26 cellular contexts compared by ENCODE assay signal in genomic region chr19:40513741-40514315, GRCh38.
"Had no signal": no experiment of that assay in that cellular context is flagged by ENCODE, and none has a peak within 500 bp of the region (broad histone marks: within the 10 kb centered on the region; RNA-seq: fewer than 3 reads in every experiment).

No MANE protein-coding gene starts in this region.

- H3K4me3 Mint-ChIP-seq: activated naive CD8-positive, alpha-beta T cell treated with anti-CD3 and anti-CD28 coated beads, Interleukin-2, amount 10 ng/mL, durations not matched to agents 7 days and 5 days; activated T-helper 1 cell treated with anti-CD3 and anti-CD28 coated beads, Interleukin-12 subunit alpha, Interleukin-12 subunit beta, Interleukin-2, Interleukin-4 antibody, amounts not matched to agents 30 ng/mL and 10 ng/mL and 1 ng/mL, durations not matched to agents 14 hours and 24 hours and 36 hours; central memory CD8-positive, alpha-beta T cell; dendritic cell treated with granulocyte-macrophage colony-stimulating factor and Interleukin-4, amounts not matched to agents 40 ng/mL and 50 ng/mL, for 4 days; endodermal cell; natural killer cell had no signal

- H3K4me1 Mint-ChIP-seq: central memory CD8-positive, alpha-beta T cell; endodermal cell; natural killer cell had no signal

- H3K4me1 ChIP-seq: foreskin keratinocyte, lower lobe of right lung, pancreas had no signal

- H3K36me3 Mint-ChIP-seq: activated naive CD8-positive, alpha-beta T cell treated with anti-CD3 and anti-CD28 coated beads, Interleukin-2, amount 10 ng/mL, durations not matched to agents 7 days and 5 days; natural killer cell had no signal

- H3K9me3 ChIP-seq: esophagus muscularis mucosa, lower lobe of right lung, pancreas, prostate gland, thoracic aorta had no signal

- H3K27ac Mint-ChIP-seq: activated naive CD8-positive, alpha-beta T cell treated with anti-CD3 and anti-CD28 coated beads, Interleukin-2, amount 10 ng/mL, durations not matched to agents 7 days and 5 days; activated T-helper 1 cell treated with anti-CD3 and anti-CD28 coated beads, Interleukin-12 subunit alpha, Interleukin-12 subunit beta, Interleukin-2, Interleukin-4 antibody, amounts not matched to agents 30 ng/mL and 10 ng/mL and 1 ng/mL, durations not matched to agents 14 hours and 24 hours and 36 hours; dendritic cell treated with granulocyte-macrophage colony-stimulating factor and Interleukin-4, amounts not matched to agents 40 ng/mL and 50 ng/mL, for 4 days; endodermal cell; natural killer cell had no signal

- H3K4me3 ChIP-seq: lower lobe of right lung, thoracic aorta had no signal

- H3K27ac ChIP-seq: esophagus muscularis mucosa, foreskin keratinocyte, lower lobe of right lung, pancreas, prostate gland, thoracic aorta had no signal

- ATAC-seq: foreskin keratinocyte, left lobe of liver, lower lobe of right lung, natural killer cell, SK-N-SH treated with all-trans-retinoic acid at 6 μM for 48 hours had no signal

- H3K36me3 ChIP-seq: lower lobe of right lung, pancreas, prostate gland, thoracic aorta had no signal

- DNase-seq: activated CD4-positive, alpha-beta T cell treated with anti-CD3 and anti-CD28 coated beads for 1 hour; activated CD4-positive, alpha-beta T cell treated with anti-CD3 and anti-CD28 coated beads, Interleukin-2, amount 50 U/mL, for 4 hours; activated gamma-delta T cell; activated naive CD8-positive, alpha-beta T cell treated with anti-CD3 and anti-CD28 coated beads, Interleukin-2, amount 10 ng/mL, durations not matched to agents 7 days and 5 days; activated T-cell treated with anti-CD3 and anti-CD28 coated beads for 4 hours; amniotic stem cell; endodermal cell; foreskin keratinocyte; kidney glomerular epithelial cell; lower lobe of right lung; mesenchymal stem cell; natural killer cell; pancreas; stimulated activated CD4-positive, alpha-beta T cell treated with anti-CD3 and anti-CD28 coated beads, Interleukin-15, amount 100 ng/mL, for 24 hours; stimulated activated CD4-positive, alpha-beta T cell treated with anti-CD3 and anti-CD28 coated beads, Interleukin-2, amount 100 ng/mL, for 24 hours; stimulated activated naive CD4-positive, alpha-beta T cell; trophoblast cell had no signal

- H3K9me3 Mint-ChIP-seq: activated naive CD8-positive, alpha-beta T cell treated with anti-CD3 and anti-CD28 coated beads, Interleukin-2, amount 10 ng/mL, durations not matched to agents 7 days and 5 days; activated T-helper 1 cell treated with anti-CD3 and anti-CD28 coated beads, Interleukin-12 subunit alpha, Interleukin-12 subunit beta, Interleukin-2, Interleukin-4 antibody, amounts not matched to agents 30 ng/mL and 10 ng/mL and 1 ng/mL, durations not matched to agents 14 hours and 24 hours and 36 hours; central memory CD8-positive, alpha-beta T cell; dendritic cell treated with granulocyte-macrophage colony-stimulating factor and Interleukin-4, amounts not matched to agents 40 ng/mL and 50 ng/mL, for 4 days; natural killer cell had no signal

- FAIRE-seq: pancreas, urothelium cell line had no signal
